ENCODE assay signal across 13 cellular contexts in genomic region chr10:5566606-5567005, GRCh38. TPM values are rescaled to one million over a fixed set of nuclear protein-coding genes. Genes with fewer than 3 reads are reported as not detected.
DNase-seq lines count a peak whose midpoint lies in the region; TF ChIP-seq lines count a peak whose summit lies in the region.
"Had no signal": no experiment of that assay in that cellular context is flagged by ENCODE, and none has a peak within 500 bp of the region (broad histone marks: within the 10 kb centered on the region; RNA-seq: fewer than 3 reads in every experiment).

No MANE protein-coding gene starts in this region.

- H3K9ac ChIP-seq in trophoblast cell (ENCODE audit: low read length): no peak overlapping the region
- H3K9ac ChIP-seq: BLaER1 had no signal

- CTCF ChIA-PET in CD4-positive, alpha-beta memory T cell (lab: Charles Lee; ENCODE audit: partially characterized antibody): interaction anchor here (1.1 to 3.9 kb wide), 3 partner anchors 20 to 63 kb away, joined by 3 to 22 read pairs (median 4); no protein-coding TSS in a partner anchor
- CTCF ChIA-PET in HEK293T (lab: Yijun Ruan, JAX): no interaction called here

- intact Hi-C loops in CD4-positive, alpha-beta memory T cell (cut with micrococcal nuclease): no loop called here

- H2BK120ac ChIP-seq in trophoblast cell (ENCODE audit: insufficient read depth, low read length, poor library complexity): peak overlapping the region; percentile 92

- peak overlapping the region; percentile 42 for H2AK5ac ChIP-seq in trophoblast cell (ENCODE audit: low read length)

- H3K9me3 ChIP-seq in CD4-positive, alpha-beta memory T cell (ENCODE audit: control insufficient read depth in 1 of 2, low read length in 2 of 2): no peaks in the 10 kb centered on the region
- no peaks in the 10 kb centered on the region for H3K9me3 ChIP-seq in trophoblast cell (ENCODE audit: insufficient read depth, low read depth, low read length)
- H3K9me3 ChIP-seq: BLaER1, heart left ventricle, right atrium auricular region had no signal

- H2BK5ac ChIP-seq in trophoblast cell (ENCODE audit: low read depth, low read length, poor library complexity): peak overlapping the region; percentile 100

- H3K4me3 ChIP-seq in CD4-positive, alpha-beta memory T cell (ENCODE audit: low read length in 2 of 2): no peak overlapping the region
- H3K4me3 ChIP-seq in trophoblast cell (ENCODE audit: low read depth, low read length): no peak overlapping the region
- H3K4me3 ChIP-seq: BLaER1, heart left ventricle, right atrium auricular region had no signal

- H2BK12ac ChIP-seq in trophoblast cell (ENCODE audit: low read length): peak overlapping the region; percentile 98

- no peak overlapping the region for H3K27ac ChIP-seq in CD4-positive, alpha-beta memory T cell (ENCODE audit: low read depth, low read length)
- no peak overlapping the region for H3K27ac ChIP-seq in trophoblast cell (ENCODE audit: low read depth, low read length)
- H3K27ac ChIP-seq: BLaER1, heart left ventricle, right atrium auricular region had no signal

- peaks cover 0 to 7% (median 0%) of the 10 kb centered on the region in 8 donors for H3K9me3 Mint-ChIP-seq in CD4-positive, alpha-beta memory T cell
- H3K9me3 Mint-ChIP-seq in activated naive CD4-positive, alpha-beta T cell treated with anti-CD3 and anti-CD28 coated beads, Interleukin-2, amount 50 U/mL, for 24 hours: no peaks in the 10 kb centered on the region

- H2AFZ ChIP-seq in trophoblast cell (ENCODE audit: insufficient read depth, low read length, poor library complexity): no peak overlapping the region

- DNase-seq in CD4-positive, alpha-beta memory T cell: peak in 1 of 5 donors; percentile 19
- DNase-seq in NCI-H2196 treated with DMSO at 0.1 percent for 48 hours (lab: John Stamatoyannopoulos, UW; ENCODE audit: unreplicated experiment) (peak; percentile 29), trophoblast cell (peak in 1 of 2 donors; percentile 34), HEK293T (ENCODE audit: extremely low spot score) (no peak), superior temporal gyrus (ENCODE audit: extremely low spot score) (no peak), NCI-H2081 treated with DMSO at 0.1 percent for 48 hours (lab: John Stamatoyannopoulos, UW) (no peak)
- DNase-seq in effector CD8-positive, alpha-beta T cell (lab: John Stamatoyannopoulos, UW): no peak

- peaks cover 33% of the 10 kb centered on the region for H3K4me1 ChIP-seq in CD4-positive, alpha-beta memory T cell (ENCODE audit: insufficient read depth, low read length)
- H3K4me1 ChIP-seq in trophoblast cell (ENCODE audit: control insufficient read depth in 1 of 2, insufficient read depth in 2 of 2, low read length in 2 of 2): peaks cover 34% of the 10 kb centered on the region in 2 experiments
- H3K4me1 ChIP-seq: BLaER1, right atrium auricular region had no signal

- H3K4me3 Mint-ChIP-seq in CD4-positive, alpha-beta memory T cell: peak overlapping the region in 2 of 8 donors; percentile 39 to 49
- peak overlapping the region; percentile 49 for H3K4me3 Mint-ChIP-seq in activated naive CD4-positive, alpha-beta T cell treated with anti-CD3 and anti-CD28 coated beads, Interleukin-2, amount 50 U/mL, for 24 hours

- H3K14ac ChIP-seq in trophoblast cell (ENCODE audit: low read length): peak overlapping the region; percentile 88

- H3K23ac ChIP-seq in trophoblast cell (ENCODE audit: low read length): no peak overlapping the region

- peaks cover 53% of the 10 kb centered on the region for H3K79me1 ChIP-seq in trophoblast cell (ENCODE audit: low read length)

- peak overlapping the region; percentile 98 for H4K91ac ChIP-seq in trophoblast cell (ENCODE audit: low read depth, low read length)

- H4K8ac ChIP-seq in trophoblast cell (ENCODE audit: low read depth, low read length): no peak overlapping the region

- peaks cover 28 to 48% (median 35%) of the 10 kb centered on the region in 4 donors for H3K4me1 Mint-ChIP-seq in CD4-positive, alpha-beta memory T cell
- H3K4me1 Mint-ChIP-seq in activated naive CD4-positive, alpha-beta T cell treated with anti-CD3 and anti-CD28 coated beads, Interleukin-2, amount 50 U/mL, for 24 hours: peaks cover 32% of the 10 kb centered on the region

- H3K36me3 ChIP-seq in CD4-positive, alpha-beta memory T cell (ENCODE audit: insufficient read depth, low read length): no peaks in the 10 kb centered on the region
- H3K36me3 ChIP-seq in trophoblast cell (ENCODE audit: control insufficient read depth in 1 of 2, insufficient read depth in 2 of 2, low read length in 2 of 2): no peaks in the 10 kb centered on the region
- H3K36me3 ChIP-seq: BLaER1, heart left ventricle, right atrium auricular region had no signal

- H3K27me3 Mint-ChIP-seq in CD4-positive, alpha-beta memory T cell: no peaks in the 10 kb centered on the region
- H3K27me3 Mint-ChIP-seq in activated naive CD4-positive, alpha-beta T cell treated with anti-CD3 and anti-CD28 coated beads, Interleukin-2, amount 50 U/mL, for 24 hours: no peaks in the 10 kb centered on the region

- peaks cover 15% of the 10 kb centered on the region for H3K79me2 ChIP-seq in trophoblast cell (ENCODE audit: control insufficient read depth, insufficient read depth, low read length, poor library complexity)

- H3K27me3 ChIP-seq in CD4-positive, alpha-beta memory T cell (ENCODE audit: insufficient read depth, low read length): no peaks in the 10 kb centered on the region
- no peaks in the 10 kb centered on the region for H3K27me3 ChIP-seq in trophoblast cell (ENCODE audit: insufficient read depth, low read length)
- H3K27me3 ChIP-seq: BLaER1, heart left ventricle, right atrium auricular region had no signal

- peaks cover 5 to 8% of the 10 kb centered on the region in 2 donors for H3K36me3 Mint-ChIP-seq in CD4-positive, alpha-beta memory T cell
- H3K36me3 Mint-ChIP-seq in activated naive CD4-positive, alpha-beta T cell treated with anti-CD3 and anti-CD28 coated beads, Interleukin-2, amount 50 U/mL, for 24 hours: no peaks in the 10 kb centered on the region

- H4K12ac ChIP-seq in trophoblast cell (ENCODE audit: low read depth, low read length): no peak overlapping the region

- no CpG with 5 or more reads among the region's 3 CpGs for WGBS in trophoblast cell (ENCODE audit: extremely low coverage, insufficient coverage, insufficient read length)

- peak overlapping the region in 5 of 7 donors; percentile 44 to 85 (median 58) for H3K27ac Mint-ChIP-seq in CD4-positive, alpha-beta memory T cell
- peak overlapping the region; percentile 77 for H3K27ac Mint-ChIP-seq in activated naive CD4-positive, alpha-beta T cell treated with anti-CD3 and anti-CD28 coated beads, Interleukin-2, amount 50 U/mL, for 24 hours

- POLR2A ChIA-PET in CD4-positive, alpha-beta memory T cell (lab: Charles Lee; ENCODE audit: partially characterized antibody): interaction anchor here (0.5 to 3.6 kb wide), 6 partner anchors 14 to 1531 kb away, joined by 3 to 37 read pairs (median 7); no protein-coding TSS in a partner anchor
- POLR2A ChIA-PET in HEK293T (lab: Yijun Ruan, JAX): interaction anchor here (1.2 kb wide), 1 partner anchor 17 kb away, joined by 4 read pairs; no protein-coding TSS in a partner anchor

- H3K18ac ChIP-seq in trophoblast cell (ENCODE audit: low read length): no peak overlapping the region

- no peak overlapping the region for H3K4me2 ChIP-seq in trophoblast cell (ENCODE audit: low read length)
- H3K4me2 ChIP-seq: BLaER1 had no signal

- H3K4ac ChIP-seq in trophoblast cell (ENCODE audit: low read depth, low read length): no peak overlapping the region

TF ChIP-seq in HEK293T, 16 proteins besides CTCF, POLR2A, EP300 and RAD21:
- TF ChIP-seq TARDBP (IDR thresholded peaks at IDR 0.05): no peak
- no peak for TF ChIP-seq PKNOX1 (IDR thresholded peaks at IDR 0.05)
- no peak for TF ChIP-seq FOXM1 (IDR thresholded peaks at IDR 0.05; ENCODE audit: borderline replicate concordance)
- TF ChIP-seq FOXA1 (IDR thresholded peaks at IDR 0.05): no peak
- TF ChIP-seq HDGF (IDR thresholded peaks at IDR 0.05; ENCODE audit: borderline replicate concordance): no peak
- TF ChIP-seq CTBP1 (IDR thresholded peaks at IDR 0.05; ENCODE audit: borderline replicate concordance): no peak
- TF ChIP-seq FOXK2 (IDR thresholded peaks at IDR 0.05): no peak
- TF ChIP-seq LEF1 (IDR thresholded peaks at IDR 0.05; ENCODE audit: borderline replicate concordance): no peak
- no peak for TF ChIP-seq L3MBTL2 (conservative IDR thresholded peaks at IDR 0.05)

RNA-seq across cellular contexts. Expression of gene CALML3, which starts 41.8 kb away (rescaled TPM):
- not detected for total RNA-seq in CD4-positive, alpha-beta memory T cell
- not detected for polyA plus RNA-seq in CD4-positive, alpha-beta memory T cell
- not detected in 2 replicates for polyA plus RNA-seq in trophoblast cell (2013)
- total RNA-seq: chondrocyte, heart left ventricle, right atrium auricular region, SK-MEL-5 had no signal
